In the genomic region with DNA sequence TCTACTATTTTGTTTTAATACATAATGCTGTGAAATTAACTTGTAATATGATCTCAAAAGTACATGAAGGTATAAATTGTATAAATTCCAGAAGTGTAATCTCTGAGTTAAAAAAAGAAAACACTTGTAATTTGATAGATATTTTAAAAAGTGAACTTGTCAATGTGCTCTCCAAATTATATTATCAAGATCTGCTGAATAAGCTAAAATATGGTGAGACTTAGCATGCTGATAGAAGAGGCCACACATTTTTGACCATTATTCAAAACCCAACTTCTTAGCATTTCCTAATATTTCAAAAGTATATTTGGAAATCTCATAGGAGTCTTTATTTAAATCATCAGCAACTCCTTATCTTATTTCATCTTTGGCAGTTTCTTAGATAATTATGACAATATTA, we compare ENCODE assay signal across 9 cellular contexts.
"Had no signal": no experiment of that assay in that cellular context is flagged by ENCODE, and none has a peak within 500 bp of the region (broad histone marks: within the 10 kb centered on the region; RNA-seq: fewer than 3 reads in every experiment).

No MANE protein-coding gene starts in this region.

- H3K9ac ChIP-seq: GM23248 had no signal

- H3K36me3 ChIP-seq: HAP-1 had no signal

- H3K4me3 ChIP-seq: GM23248, HAP-1 had no signal

- H3K9me3 Mint-ChIP-seq: HFFc6 had no signal

- H3K27me3 Mint-ChIP-seq: IgD-negative memory B cell had no signal

- H3K27ac ChIP-seq: GM23248, HL-60 had no signal

- H3K9me3 ChIP-seq: HAP-1 had no signal

- H3K27ac Mint-ChIP-seq: HFFc6, IgD-negative memory B cell had no signal

- ATAC-seq: HCT116 had no signal

- H3K4me3 Mint-ChIP-seq: HFFc6, IgD-negative memory B cell had no signal

- H3K4me1 ChIP-seq: HAP-1 had no signal

- H2AFZ ChIP-seq: GM23248 had no signal

- DNase-seq: GM23248, GOT3, H7, HFFc6, KG1 had no signal
